ENCODE assay signal across 14 cellular contexts in the genomic region with DNA sequence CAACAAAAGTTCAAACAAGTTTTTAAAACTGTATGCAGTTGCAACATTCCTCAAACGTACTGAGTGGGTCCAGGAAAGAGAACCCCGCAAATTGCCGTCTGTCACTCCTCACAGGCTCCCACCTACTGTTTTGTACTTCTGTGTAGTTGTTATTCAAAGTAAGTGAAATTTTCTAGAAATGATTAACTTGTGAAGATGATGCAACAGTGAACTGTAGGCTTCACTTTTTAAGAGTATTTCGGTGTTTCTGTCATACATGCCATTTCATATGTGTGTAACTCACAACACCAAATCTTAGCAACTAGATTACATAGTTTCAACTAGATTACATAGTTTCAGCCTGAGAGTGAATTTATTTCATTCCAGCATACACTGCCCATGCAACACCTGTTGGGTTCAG.
"Had no signal": no experiment of that assay in that cellular context is flagged by ENCODE, and none has a peak within 500 bp of the region (broad histone marks: within the 10 kb centered on the region; RNA-seq: fewer than 3 reads in every experiment).

No MANE protein-coding gene starts in this region.

- ATAC-seq: activated CD8-positive, alpha-beta T cell treated with anti-CD3 and anti-CD28 coated beads for 36 hours had no signal

- DNase-seq: activated CD8-positive, alpha-beta memory T cell treated with anti-CD3 and anti-CD28 coated beads, Interleukin-2, amount 50 U/mL, for 4 hours; activated CD8-positive, alpha-beta T cell treated with anti-CD3 and anti-CD28 coated beads for 36 hours; activated naive CD4-positive, alpha-beta T cell; cerebellar nuclear complex; dermis blood vessel endothelial cell; endodermal cell; foreskin fibroblast; left ventricle myocardium inferior; ovary; retina; stimulated activated CD4-positive, alpha-beta T cell treated with anti-CD3 and anti-CD28 coated beads, Interleukin-4, amount 100 ng/mL, for 4 hours; T-helper 9 cell; thyroid gland had no signal

- H3K4me3 ChIP-seq: left ventricle myocardium inferior, ovary, skin epidermis, thyroid gland had no signal
